18 cellular contexts compared by ENCODE assay signal in genomic region chr10:80211786-80212185, GRCh38.
"Had no signal": no experiment of that assay in that cellular context is flagged by ENCODE, and none has a peak within 500 bp of the region (broad histone marks: within the 10 kb centered on the region; RNA-seq: fewer than 3 reads in every experiment).

No MANE protein-coding gene starts in this region.

- H3K27me3 ChIP-seq: breast epithelium had no signal

- H3K27ac ChIP-seq: breast epithelium, PC-9 had no signal

- ATAC-seq: activated CD4-positive, CD25-positive, alpha-beta regulatory T cell treated with anti-CD3 and anti-CD28 coated beads, Interleukin-2, amount 50 U/mL, for 24 hours; activated CD8-positive, alpha-beta T cell treated with anti-CD3 and anti-CD28 coated beads for 36 hours; activated T-cell treated with anti-CD3 and anti-CD28 coated beads, Interleukin-2, amount 50 U/mL, for 4 hours; T-helper 17 cell had no signal

- H3K27ac Mint-ChIP-seq: activated CD8-positive, alpha-beta T cell treated with anti-CD3 and anti-CD28 coated beads for 36 hours; activated T-helper 2 cell treated with anti-CD3 and anti-CD28 coated beads, Interferon-gamma antibody, Interleukin-2, Interleukin-4, amounts not matched to agents 10 μg/mL and 5 μg/mL and 100 μg/mL, durations not matched to agents 14 hours and 24 hours and 36 hours; T-helper 17 cell had no signal

- H2AFZ ChIP-seq: PC-9 had no signal

- H3K9me3 Mint-ChIP-seq: activated CD8-positive, alpha-beta T cell treated with anti-CD3 and anti-CD28 coated beads for 36 hours; activated T-cell treated with anti-CD3 and anti-CD28 coated beads, Interleukin-2, amount 50 U/mL, for 4 hours; activated T-helper 2 cell treated with anti-CD3 and anti-CD28 coated beads, Interferon-gamma antibody, Interleukin-2, Interleukin-4, amounts not matched to agents 10 μg/mL and 5 μg/mL and 100 μg/mL, durations not matched to agents 14 hours and 24 hours and 36 hours had no signal

- H3K4me3 Mint-ChIP-seq: activated CD8-positive, alpha-beta T cell treated with anti-CD3 and anti-CD28 coated beads for 36 hours; activated T-cell treated with anti-CD3 and anti-CD28 coated beads, Interleukin-2, amount 50 U/mL, for 4 hours; T-helper 17 cell had no signal

- H3K4me1 ChIP-seq: breast epithelium had no signal

- DNase-seq: activated CD4-positive, alpha-beta T cell treated with anti-CD3 and anti-CD28 coated beads for 4 hours; activated CD8-positive, alpha-beta T cell treated with anti-CD3 and anti-CD28 coated beads for 36 hours; activated naive CD4-positive, alpha-beta T cell treated with anti-CD3 and anti-CD28 coated beads, Interleukin-2, amount 50 U/mL, for 16 hours; activated T-cell treated with anti-CD3 and anti-CD28 coated beads, Interleukin-2, amount 50 U/mL, for 4 hours; aorta; caudate nucleus; KG1; NCI-H1048; NCI-H1930; NCI-H345; NCI-H510A treated with DMSO at 0.1 percent for 48 hours; PC-9; SHP77 treated with DMSO at 0.1 percent for 48 hours; T-helper 17 cell; T-helper 9 cell had no signal

- H3K36me3 ChIP-seq: breast epithelium had no signal

- H3K27me3 Mint-ChIP-seq: activated CD8-positive, alpha-beta T cell treated with anti-CD3 and anti-CD28 coated beads for 36 hours; T-helper 17 cell had no signal

- H3K4me3 ChIP-seq: breast epithelium, PC-9 had no signal
